9 cellular contexts compared by ENCODE assay signal in the genomic region with DNA sequence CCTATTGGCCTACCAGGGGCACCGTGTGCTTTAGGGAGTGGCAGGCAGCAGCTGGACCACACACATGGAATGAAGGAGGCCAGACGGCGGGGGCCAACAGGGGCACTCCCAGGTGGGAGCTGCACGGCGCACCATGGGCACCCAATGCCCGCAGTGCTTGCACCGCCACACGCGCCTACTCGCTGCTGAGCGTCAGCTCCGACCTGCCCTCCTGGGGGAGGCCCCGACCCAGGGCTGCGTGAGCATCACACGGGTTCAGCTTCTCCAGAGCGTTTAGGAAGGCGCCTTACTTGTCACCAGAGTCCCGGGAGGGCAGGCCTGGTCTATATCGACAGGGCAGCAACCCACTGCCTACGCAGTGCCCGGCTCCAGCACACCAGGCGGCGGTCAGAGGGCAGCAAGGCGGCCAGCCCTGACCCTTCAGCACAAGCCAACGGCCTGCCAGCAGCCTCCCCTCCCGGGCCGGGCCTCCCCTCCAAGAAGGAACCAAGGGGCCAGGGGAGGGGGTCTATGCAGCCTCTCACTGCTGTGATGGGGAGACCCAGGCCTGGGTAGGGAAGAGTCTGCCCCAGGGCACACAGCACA.
"Had no signal": no experiment of that assay in that cellular context is flagged by ENCODE, and none has a peak within 500 bp of the region (broad histone marks: within the 10 kb centered on the region; RNA-seq: fewer than 3 reads in every experiment).

No MANE protein-coding gene starts in this region.

- FAIRE-seq: H54, HTR-8/SVneo, K562 had no signal

- ATAC-seq: K562 had no signal

- H3K9ac ChIP-seq: GM23248 had no signal

- H3K27ac ChIP-seq: GM23248 had no signal

- H3K4me3 Mint-ChIP-seq: H9 had no signal

- H3K9me3 Mint-ChIP-seq: H9 had no signal

- H3K27ac Mint-ChIP-seq: H9 had no signal

- H2AFZ ChIP-seq: GM23248 had no signal

- DNase-seq: GM23248, GOT3, H9, HCEC 1CT, IMR-90, KG1 had no signal

- H3K4me3 ChIP-seq: GM23248, K562 had no signal

- H3K4me1 Mint-ChIP-seq: H9 had no signal
